ENCODE assay signal across 2 cellular contexts in the genomic region with DNA sequence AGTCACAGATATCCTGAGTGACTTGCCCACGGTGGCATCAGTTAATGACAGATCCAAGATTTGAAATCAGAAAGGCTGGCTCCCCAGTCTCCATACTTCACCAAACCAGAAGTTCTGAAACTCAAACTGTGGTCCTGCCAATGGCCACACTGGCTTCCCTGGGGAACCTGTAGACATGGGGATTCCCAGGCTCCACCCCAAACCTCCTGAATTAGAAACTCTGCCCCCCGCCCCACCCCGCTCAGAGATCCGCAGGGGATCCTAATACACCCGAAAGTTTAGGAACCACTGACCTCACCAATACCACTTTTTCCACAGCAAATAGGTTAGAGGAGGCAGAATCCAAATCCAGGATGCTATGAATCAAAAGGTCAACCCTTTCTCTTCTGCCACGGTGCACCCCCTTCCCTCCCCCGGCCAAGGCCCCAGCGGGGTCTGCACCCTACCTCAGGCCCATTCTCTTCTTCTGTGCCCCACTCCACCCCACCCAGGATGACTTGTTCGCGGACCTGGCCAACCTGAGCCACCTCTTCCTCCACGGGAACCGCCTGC.
TF ChIP-seq lines count a peak whose summit lies in the region.

No MANE protein-coding gene starts in this region.

TF ChIP-seq in GM23338, 12 proteins besides CTCF, POLR2A, EP300 and RAD21:
- TF ChIP-seq EZH2 (IDR thresholded peaks at IDR 0.05; ENCODE audit: low read depth, unreplicated experiment) (peak; percentile 7), POLR2AphosphoS5 (IDR thresholded peaks at IDR 0.05; ENCODE audit: low read depth) (no peak)
TF ChIP-seq in GM23338: peak in this region for 1.

TF ChIP-seq in SK-N-SH, 30 proteins besides CTCF, POLR2A, EP300 and RAD21:
- TF ChIP-seq YY1 (IDR thresholded peaks at IDR 0.05; ENCODE audit: low read depth) (no peak), MXI1 (IDR thresholded peaks at IDR 0.05; ENCODE audit: low read depth, low read length) (no peak)
- TF ChIP-seq, protein P1, sequence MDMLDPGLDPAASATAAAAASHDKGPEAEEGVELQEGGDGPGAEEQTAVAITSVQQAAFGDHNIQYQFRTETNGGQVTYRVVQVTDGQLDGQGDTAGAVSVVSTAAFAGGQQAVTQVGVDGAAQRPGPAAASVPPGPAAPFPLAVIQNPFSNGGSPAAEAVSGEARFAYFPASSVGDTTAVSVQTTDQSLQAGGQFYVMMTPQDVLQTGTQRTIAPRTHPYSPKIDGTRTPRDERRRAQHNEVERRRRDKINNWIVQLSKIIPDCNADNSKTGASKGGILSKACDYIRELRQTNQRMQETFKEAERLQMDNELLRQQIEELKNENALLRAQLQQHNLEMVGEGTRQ (IDR thresholded peaks at IDR 0.05; ENCODE audit: borderline replicate concordance, low read depth, low read length), result no peak
